10 cellular contexts compared by ENCODE assay signal in genomic region chr7:98200364-98200763, GRCh38. TPM values are rescaled to one million over a fixed set of nuclear protein-coding genes. Genes with fewer than 3 reads are reported as not detected.
DNase-seq lines count a peak whose midpoint lies in the region; ATAC-seq and TF ChIP-seq lines count a peak whose summit lies in the region.
"Had no signal": no experiment of that assay in that cellular context is flagged by ENCODE, and none has a peak within 500 bp of the region (broad histone marks: within the 10 kb centered on the region; RNA-seq: fewer than 3 reads in every experiment).

No MANE protein-coding gene starts in this region.

- intact Hi-C loops in sciatic nerve (cut with DNase I) (no loop called here), tibial artery (cut with DNase I; ENCODE audit: low total_unique reads) (no loop called here)

- H3K27ac Mint-ChIP-seq in activated naive CD8-positive, alpha-beta T cell = peak overlapping the region; percentile 36
- H3K27ac Mint-ChIP-seq in nephron progenitor cell = no peak overlapping the region

- peaks cover 11% of the 10 kb centered on the region for H3K36me3 Mint-ChIP-seq in activated naive CD8-positive, alpha-beta T cell
- H3K36me3 Mint-ChIP-seq in nephron progenitor cell (ENCODE audit: low read depth) = peaks cover 66% of the 10 kb centered on the region

- no peaks in the 10 kb centered on the region for H3K27me3 Mint-ChIP-seq in activated naive CD8-positive, alpha-beta T cell
- peaks cover 3% of the 10 kb centered on the region for H3K27me3 Mint-ChIP-seq in nephron progenitor cell (ENCODE audit: low read depth, poor library complexity)

- peak overlapping the region; percentile 33 for H3K4me3 Mint-ChIP-seq in activated naive CD8-positive, alpha-beta T cell
- no peak overlapping the region for H3K4me3 Mint-ChIP-seq in nephron progenitor cell

- H3K27ac ChIP-seq in tibial artery = no peak overlapping the region
- H3K27ac ChIP-seq: SK-N-MC had no signal

- H3K9me3 Mint-ChIP-seq in activated naive CD8-positive, alpha-beta T cell (ENCODE audit: low read depth) = no peaks in the 10 kb centered on the region
- peaks cover 14% of the 10 kb centered on the region for H3K9me3 Mint-ChIP-seq in nephron progenitor cell

- peaks cover 4 to 55% (median 54%) of the 10 kb centered on the region in 3 donors for H3K36me3 ChIP-seq in tibial artery

- DNase-seq in sciatic nerve (ENCODE audit: low spot score) (no peak), NCI-H82 treated with DMSO at 0.1 percent for 48 hours (lab: John Stamatoyannopoulos, UW; ENCODE audit: unreplicated experiment) (no peak), nephron progenitor cell (no peak), tibial artery (no peak)
- DNase-seq: NCI-H2029 had no signal

- H3K4me3 ChIP-seq in tibial artery = no peak overlapping the region
- H3K4me3 ChIP-seq: SK-N-MC had no signal

- ATAC-seq in GM18519 (IDR thresholded peaks at IDR 0.05; ENCODE audit: low FRiP score, unreplicated experiment) (peak; percentile 42), GM21423 (IDR thresholded peaks at IDR 0.05; ENCODE audit: unreplicated experiment) (peak; percentile 49), HG03139 (IDR thresholded peaks at IDR 0.05; ENCODE audit: unreplicated experiment) (peak; percentile 44), sciatic nerve (no peak)

- no peaks in the 10 kb centered on the region for H3K4me1 ChIP-seq in tibial artery

- H3K27me3 ChIP-seq in tibial artery = no peaks in the 10 kb centered on the region

- peaks cover 0 to 6% (median 4%) of the 10 kb centered on the region in 3 donors for H3K9me3 ChIP-seq in tibial artery

- no peak for TF ChIP-seq CTCF in nephron progenitor cell (IDR thresholded peaks at IDR 0.05)
- TF ChIP-seq CTCF in tibial artery (IDR thresholded peaks at IDR 0.05) = no peak

- peaks cover 63% of the 10 kb centered on the region for H3K4me1 Mint-ChIP-seq in activated naive CD8-positive, alpha-beta T cell (ENCODE audit: low read depth)
- peaks cover 5% of the 10 kb centered on the region for H3K4me1 Mint-ChIP-seq in nephron progenitor cell

RNA-seq across cellular contexts. Expression of gene BHLHA15, which starts 10.9 kb away (rescaled TPM):
- total RNA-seq in sciatic nerve = not detected

RNA-seq across cellular contexts. Expression of gene TECPR1, which starts 51.7 kb away (rescaled TPM):
- total RNA-seq in sciatic nerve = 34.9 TPM
